ENCODE assay signal across 28 cellular contexts in the genomic region with DNA sequence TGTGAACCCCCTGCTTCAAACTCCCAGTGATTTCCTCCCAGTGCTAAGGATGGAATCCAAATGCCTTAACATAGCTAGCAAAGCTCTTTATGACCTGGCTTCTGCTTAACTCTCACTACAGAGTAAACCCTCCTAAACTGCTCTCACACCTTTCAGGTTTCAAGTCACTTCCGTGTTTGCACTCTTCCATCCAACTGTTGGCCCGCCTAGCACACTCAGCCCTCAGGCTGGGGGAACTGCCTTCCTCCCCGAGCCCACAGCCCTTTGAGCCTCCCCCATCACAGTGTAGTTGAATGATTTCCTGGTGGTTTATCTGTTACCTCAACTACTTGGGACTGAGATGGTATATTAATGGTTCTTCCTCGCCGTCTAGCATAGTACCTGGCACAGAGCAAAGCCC.
"Had no signal": no experiment of that assay in that cellular context is flagged by ENCODE, and none has a peak within 500 bp of the region (broad histone marks: within the 10 kb centered on the region; RNA-seq: fewer than 3 reads in every experiment).

No MANE protein-coding gene starts in this region.

- H3K27me3 ChIP-seq: neural progenitor cell, ovary, right lobe of liver, stomach, thyroid gland, tibial nerve, upper lobe of right lung, uterus had no signal

- H3K4me1 ChIP-seq: parathyroid adenoma, psoas muscle, right lobe of liver, sigmoid colon, stomach, thyroid gland, tibial nerve, upper lobe of right lung, uterus had no signal

- H3K4me3 Mint-ChIP-seq: natural killer cell; nephron; neural progenitor cell; stimulated activated effector memory CD8-positive, alpha-beta T cell treated with anti-CD3 and anti-CD28 coated beads, Interleukin-12 subunit alpha, Interleukin-12 subunit beta, amount 100 ng/mL, for 72 hours; stimulated activated naive B cell treated with anti-CD40 and anti-IgM and Interleukin-4, amounts not matched to agents 10 μg/mL and 1 μg/mL and 100 μg/mL, for 72 hours; stimulated activated naive CD8-positive, alpha-beta T cell treated with anti-CD3 and anti-CD28 coated beads, Interleukin-15, Interleukin-2, amounts not matched to agents 100 ng/mL and 50 ng/mL, for 24 hours had no signal

- H3K36me3 ChIP-seq: neural progenitor cell, ovary, right lobe of liver, sigmoid colon, stomach, thoracic aorta, thyroid gland, tibial nerve, upper lobe of right lung, uterus had no signal

- H3K36me3 Mint-ChIP-seq: natural killer cell; neural progenitor cell; stimulated activated effector memory CD8-positive, alpha-beta T cell treated with anti-CD3 and anti-CD28 coated beads, Interleukin-12 subunit alpha, Interleukin-12 subunit beta, amount 100 ng/mL, for 72 hours; stimulated activated naive B cell treated with anti-CD40 and anti-IgM and Interleukin-4, amounts not matched to agents 10 μg/mL and 1 μg/mL and 100 μg/mL, for 72 hours had no signal

- H3K4me1 Mint-ChIP-seq: natural killer cell; nephron; stimulated activated effector memory CD8-positive, alpha-beta T cell treated with anti-CD3 and anti-CD28 coated beads, Interleukin-12 subunit alpha, Interleukin-12 subunit beta, amount 100 ng/mL, for 72 hours; stimulated activated naive B cell treated with anti-CD40 and anti-IgM and Interleukin-4, amounts not matched to agents 10 μg/mL and 1 μg/mL and 100 μg/mL, for 72 hours had no signal

- H3K9me3 ChIP-seq: ovary, psoas muscle, right lobe of liver, sigmoid colon, thoracic aorta, thyroid gland, tibial nerve, upper lobe of right lung, uterus had no signal

- H3K27ac ChIP-seq: neural progenitor cell, ovary, parathyroid adenoma, psoas muscle, right lobe of liver, sigmoid colon, stomach, thoracic aorta, thyroid gland, tibial nerve, upper lobe of right lung, uterus had no signal

- ATAC-seq: natural killer cell; psoas muscle; right cardiac atrium; right lobe of liver; stimulated activated effector memory CD8-positive, alpha-beta T cell treated with anti-CD3 and anti-CD28 coated beads, Interleukin-12 subunit alpha, Interleukin-12 subunit beta, amount 100 ng/mL, for 72 hours; stimulated activated naive B cell treated with anti-CD40 and anti-IgM and Interleukin-4, amounts not matched to agents 10 μg/mL and 1 μg/mL and 100 μg/mL, for 72 hours; upper lobe of right lung had no signal

- DNase-seq: natural killer cell; occipital lobe; ovary; posterior cingulate gyrus; psoas muscle; right cardiac atrium; right lobe of liver; sigmoid colon; small intestine; stimulated activated CD4-positive, alpha-beta T cell treated with anti-CD3 and anti-CD28 coated beads, Interleukin-15, amount 100 ng/mL, for 24 hours; stimulated activated CD4-positive, alpha-beta T cell treated with anti-CD3 and anti-CD28 coated beads, Interleukin-2, amount 100 ng/mL, for 24 hours; stimulated activated CD4-positive, alpha-beta T cell treated with anti-CD3 and anti-CD28 coated beads, Interleukin-2, amount 100 ng/mL, for 48 hours; stimulated activated CD4-positive, alpha-beta T cell treated with anti-CD3 and anti-CD28 coated beads, Interleukin-4, amount 100 ng/mL, for 24 hours; stimulated activated naive B cell treated with anti-CD40 and anti-IgM and Interleukin-4, amounts not matched to agents 10 μg/mL and 1 μg/mL and 100 μg/mL, for 72 hours; stimulated activated naive CD4-positive, alpha-beta T cell treated with Interleukin-2 at 50 U/mL for 16 hours; stomach; thyroid gland; trophoblast cell; upper lobe of right lung; uterus had no signal

- H3K4me3 ChIP-seq: neural progenitor cell, ovary, psoas muscle, right lobe of liver, sigmoid colon, stomach, thoracic aorta, thyroid gland, tibial nerve, upper lobe of right lung, uterus had no signal

- H3K27ac Mint-ChIP-seq: natural killer cell; nephron; neural progenitor cell; progenitor cell of endocrine pancreas; stimulated activated effector memory CD8-positive, alpha-beta T cell treated with anti-CD3 and anti-CD28 coated beads, Interleukin-12 subunit alpha, Interleukin-12 subunit beta, amount 100 ng/mL, for 72 hours; stimulated activated naive B cell treated with anti-CD40 and anti-IgM and Interleukin-4, amounts not matched to agents 10 μg/mL and 1 μg/mL and 100 μg/mL, for 72 hours; stimulated activated naive CD8-positive, alpha-beta T cell treated with anti-CD3 and anti-CD28 coated beads, Interleukin-15, Interleukin-2, amounts not matched to agents 100 ng/mL and 50 ng/mL, for 24 hours had no signal

- H3K9me3 Mint-ChIP-seq: natural killer cell; nephron; stimulated activated effector memory CD8-positive, alpha-beta T cell treated with anti-CD3 and anti-CD28 coated beads, Interleukin-12 subunit alpha, Interleukin-12 subunit beta, amount 100 ng/mL, for 72 hours; stimulated activated naive CD8-positive, alpha-beta T cell treated with anti-CD3 and anti-CD28 coated beads, Interleukin-15, Interleukin-2, amounts not matched to agents 100 ng/mL and 50 ng/mL, for 24 hours had no signal
